In the genomic region with DNA sequence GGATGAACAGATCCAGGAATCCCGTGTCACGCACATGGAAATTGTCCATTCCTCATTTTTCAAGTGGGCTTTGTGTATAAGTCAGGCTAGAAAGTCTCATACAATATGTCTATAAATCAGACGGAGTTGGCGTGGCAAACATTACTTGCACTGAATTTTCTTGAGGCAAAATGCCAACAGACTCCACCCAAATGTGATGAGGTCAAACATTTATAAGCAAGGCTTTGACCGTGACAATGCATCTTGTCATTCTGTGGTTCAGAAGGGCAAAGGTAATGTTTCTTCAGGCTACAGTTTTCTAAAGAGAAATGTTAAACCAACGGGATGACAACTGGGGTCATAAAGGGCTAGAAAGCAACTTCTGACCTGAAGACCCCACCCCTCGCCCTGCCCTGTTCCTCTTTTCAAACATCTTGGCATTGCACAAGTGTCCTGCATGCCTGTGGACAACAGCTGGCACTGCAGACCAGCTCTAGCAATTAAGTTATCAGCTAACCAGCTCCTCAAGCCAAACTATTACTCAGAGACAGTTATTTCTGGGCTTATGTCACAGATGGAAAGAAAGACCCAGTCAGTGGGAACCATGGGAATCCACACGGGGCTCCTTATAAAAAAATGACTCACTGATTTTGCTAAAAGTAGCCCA, we compare ENCODE assay signal across 9 cellular contexts. TPM values are rescaled to one million over a fixed set of nuclear protein-coding genes. Genes with fewer than 3 reads are reported as not detected.
DNase-seq lines count a peak whose midpoint lies in the region; ATAC-seq, FAIRE-seq and TF ChIP-seq lines count a peak whose summit lies in the region.
"Had no signal": no experiment of that assay in that cellular context is flagged by ENCODE, and none has a peak within 500 bp of the region (broad histone marks: within the 10 kb centered on the region; RNA-seq: fewer than 3 reads in every experiment).

No MANE protein-coding gene starts in this region.

- peak; percentile 53 to 56 for TF ChIP-seq RAD21 in A549 (conservative IDR thresholded peaks at IDR 0.05 in 1 of 2, IDR thresholded peaks at IDR 0.05 in 1 of 2)

- peak overlapping the region; percentile 69 for H3K4me2 ChIP-seq in A549

- intact Hi-C loops in breast epithelium (cut with DNase I; ENCODE audit: low total_unique reads) (no loop called here), right lobe of liver (cut with DNase I) (no loop called here), thyroid gland (cut with DNase I) (no loop called here)

- 5% methylated on average over 8 of the region's 8 CpGs for WGBS in A549 (ENCODE audit: missing lambda C conversion rate)
- WGBS in right lobe of liver (ENCODE audit: insufficient coverage, low coverage, low lambda C conversion rate, missing lambda C conversion rate) = 41% methylated on average over 8 of the region's 8 CpGs
- WGBS in thyroid gland, 2 donors = 76 to 81% methylated on average over 8 of the region's 8 CpGs

- no peak for FAIRE-seq in A549 (lab: Jason Lieb, UNC)

- TF ChIP-seq CTCF in A549 (IDR thresholded peaks at IDR 0.05) (peak; percentile 36), breast epithelium (IDR thresholded peaks at IDR 0.05) (no peak), right lobe of liver (IDR thresholded peaks at IDR 0.05) (peak in 2 of 4 donors; percentile 23 to 24), thyroid gland (IDR thresholded peaks at IDR 0.05) (no peak)

- H3K27me3 ChIP-seq in MG63 (no peaks in the 10 kb centered on the region), breast epithelium (no peaks in the 10 kb centered on the region), right lobe of liver (no peaks in the 10 kb centered on the region), thyroid gland (no peaks in the 10 kb centered on the region)

- peak overlapping the region; percentile 70 to 78 for H3K27ac ChIP-seq in A549
- H3K27ac ChIP-seq in breast epithelium = peak overlapping the region; percentile 28 to 87
- peak overlapping the region in 2 of 3 donors; percentile 5 to 31 for H3K27ac ChIP-seq in right lobe of liver
- peak overlapping the region in 1 of 3 donors; percentile 64 for H3K27ac ChIP-seq in thyroid gland

- peaks cover 85% of the 10 kb centered on the region for H3K4me1 ChIP-seq in A549
- H3K4me1 ChIP-seq in breast epithelium = peaks cover 6 to 73% of the 10 kb centered on the region in 2 donors
- peaks cover 0 to 55% (median 22%) of the 10 kb centered on the region in 4 donors for H3K4me1 ChIP-seq in right lobe of liver
- peaks cover 4 to 62% of the 10 kb centered on the region in 2 donors for H3K4me1 ChIP-seq in thyroid gland

- POLR2A ChIA-PET in A549 (lab: Yijun Ruan, JAX) = interaction anchor here (0.9 to 1.0 kb wide), 2 partner anchors 10 to 42 kb away, joined by 3 to 4 read pairs; a partner anchor contains a TSS

- peak; percentile 29 to 74; a peak in 3 of 5 replicates for TF ChIP-seq EP300 in A549 (IDR thresholded peaks at IDR 0.05)

- H3K4me3 ChIP-seq in A549 (0 out of 3 replicates have a peak overlapping the region, but pooled peaks have one; percentile 4), MG63 (no peak overlapping the region), breast epithelium (no peak overlapping the region), right lobe of liver (no peak overlapping the region), thyroid gland (replicated peaks in 1 of 3) (no peak overlapping the region)

- H3K36me3 ChIP-seq in MG63 (peaks cover 52% of the 10 kb centered on the region), breast epithelium (no peaks in the 10 kb centered on the region), right lobe of liver (no peaks in the 10 kb centered on the region), thyroid gland (no peaks in the 10 kb centered on the region)

- ATAC-seq in A549 = peak; percentile 77 to 88
- ATAC-seq in right lobe of liver = peak; percentile 8 to 38 (median 20)
- no peak for ATAC-seq in GM19467 (IDR thresholded peaks at IDR 0.05; ENCODE audit: unreplicated experiment)

- H3K9me3 ChIP-seq in A549 (no peaks in the 10 kb centered on the region), MG63 (no peaks in the 10 kb centered on the region), breast epithelium (no peaks in the 10 kb centered on the region), right lobe of liver (no peaks in the 10 kb centered on the region), thyroid gland (no peaks in the 10 kb centered on the region)

- CTCF ChIA-PET in A549 (lab: Yijun Ruan, JAX) = interaction anchor here (0.6 to 2.2 kb wide), 11 partner anchors 9 to 215 kb away, joined by 3 to 10 read pairs (median 4); a partner anchor contains a TSS

- no peak for TF ChIP-seq POLR2A in A549 (IDR thresholded peaks at IDR 0.05; ENCODE audit: low read length)
- TF ChIP-seq POLR2A in breast epithelium (IDR thresholded peaks at IDR 0.05) = no peak
- TF ChIP-seq POLR2A in right lobe of liver (IDR thresholded peaks at IDR 0.05) = no peak
- TF ChIP-seq POLR2A in thyroid gland (IDR thresholded peaks at IDR 0.05) = no peak

- DNase-seq in A549 (ENCODE audit: low read depth in 1 of 2, low spot score in 1 of 2) (peak; percentile 85 to 92), MG63 (peak; percentile 94), breast epithelium (ENCODE audit: low spot score in 2 of 2) (no peak), right lobe of liver (no peak), NCI-H2171 (lab: John Stamatoyannopoulos, UW) (no peak), thyroid gland (no peak)
- DNase-seq in stimulated activated CD4-positive, alpha-beta T cell treated with anti-CD3 and anti-CD28 coated beads, Interleukin-4, amount 100 ng/mL, for 24 hours = no peak
- DNase-seq: CD4-positive, CD25-positive, alpha-beta regulatory T cell had no signal

TF ChIP-seq in A549, 52 proteins besides CTCF, POLR2A, EP300 and RAD21 (continues in another document):
- TF ChIP-seq, protein P1, sequence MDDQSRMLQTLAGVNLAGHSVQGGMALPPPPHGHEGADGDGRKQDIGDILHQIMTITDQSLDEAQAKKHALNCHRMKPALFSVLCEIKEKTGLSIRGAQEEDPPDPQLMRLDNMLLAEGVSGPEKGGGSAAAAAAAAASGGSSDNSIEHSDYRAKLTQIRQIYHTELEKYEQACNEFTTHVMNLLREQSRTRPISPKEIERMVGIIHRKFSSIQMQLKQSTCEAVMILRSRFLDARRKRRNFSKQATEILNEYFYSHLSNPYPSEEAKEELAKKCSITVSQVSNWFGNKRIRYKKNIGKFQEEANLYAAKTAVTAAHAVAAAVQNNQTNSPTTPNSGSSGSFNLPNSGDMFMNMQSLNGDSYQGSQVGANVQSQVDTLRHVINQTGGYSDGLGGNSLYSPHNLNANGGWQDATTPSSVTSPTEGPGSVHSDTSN (IDR thresholded peaks at IDR 0.05) = peak; percentile 51; the same call in 1 of the 2 replicates
- peak; percentile 33; the same call in 1 of the 3 replicates for TF ChIP-seq SMC3 (IDR thresholded peaks at IDR 0.05)
- no peak for TF ChIP-seq FOXS1 (CRISPR knock-in tag; IDR thresholded peaks at IDR 0.05)
- TF ChIP-seq, protein P2, sequence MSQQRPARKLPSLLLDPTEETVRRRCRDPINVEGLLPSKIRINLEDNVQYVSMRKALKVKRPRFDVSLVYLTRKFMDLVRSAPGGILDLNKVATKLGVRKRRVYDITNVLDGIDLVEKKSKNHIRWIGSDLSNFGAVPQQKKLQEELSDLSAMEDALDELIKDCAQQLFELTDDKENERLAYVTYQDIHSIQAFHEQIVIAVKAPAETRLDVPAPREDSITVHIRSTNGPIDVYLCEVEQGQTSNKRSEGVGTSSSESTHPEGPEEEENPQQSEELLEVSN (IDR thresholded peaks at IDR 0.05; ENCODE audit: borderline replicate concordance, low read depth) = no peak
- no peak for TF ChIP-seq NPAS2 (CRISPR knock-in tag; IDR thresholded peaks at IDR 0.05; ENCODE audit: borderline replicate concordance)
- TF ChIP-seq PHF8 (IDR thresholded peaks at IDR 0.05; ENCODE audit: borderline replicate concordance, low read depth) = no peak
- TF ChIP-seq RNF2 (IDR thresholded peaks at IDR 0.05; ENCODE audit: borderline replicate concordance, low read depth) = no peak
- TF ChIP-seq POLR2AphosphoS2 (conservative IDR thresholded peaks at IDR 0.05; ENCODE audit: low read length) = no peak
- TF ChIP-seq TFCP2L1 (CRISPR knock-in tag; IDR thresholded peaks at IDR 0.05) = no peak
- TF ChIP-seq HOXB13 (CRISPR knock-in tag; IDR thresholded peaks at IDR 0.05; ENCODE audit: low read depth) = no peak
- no peak for TF ChIP-seq EHMT2 (IDR thresholded peaks at IDR 0.05; ENCODE audit: low read depth)
- no peak for TF ChIP-seq MAZ (IDR thresholded peaks at IDR 0.05; ENCODE audit: borderline replicate concordance, low read depth, low read length)
- TF ChIP-seq NR3C1 (IDR thresholded peaks at IDR 0.05) = no peak
- TF ChIP-seq HEYL (CRISPR knock-in tag; IDR thresholded peaks at IDR 0.05) = no peak

RNA-seq across cellular contexts. Expression of a gene that starts 36.5 kb away (rescaled TPM):
- 0.05 and 0.08 TPM in 2 replicates for polyA plus RNA-seq in A549 (2011; rRNA removed)
- 0.05 and 0.06 TPM in 2 replicates for polyA plus RNA-seq in A549 (2012; cell fraction: cytosol; rRNA removed)
- polyA plus RNA-seq in A549 (2012; cell fraction: nucleus; rRNA removed) = 0.54 TPM in 2 replicates
- 0.17 to 0.24 TPM (median 0.22 TPM) in 3 replicates for polyA plus RNA-seq in A549 (2017; fragmentation: RNase III; extraction: RNeasy Plus Mini Kit Qiagen cat#74134 plus additional on column Dnase treatment)
- 0.12 TPM in 1 of 2 replicates, not detected in the other for polyA minus RNA-seq in A549 (2011; rRNA and poly(A)+ RNA removed)
- 2.4 and 3.4 TPM in 2 replicates for total RNA-seq in MG63 (2014; rRNA removed; shearing (Covaris generic); ENCODE audit: low replicate concordance)
- 1 to 10 TPM in 2 of 3 donors, under 1 TPM in 1; 0.16 to 2.3 (median 2.0) TPM for total RNA-seq in breast epithelium
- total RNA-seq in right lobe of liver = 1 to 10 TPM in 2 of 6 experiments, under 1 TPM in 4; 0.06 to 3.2 (median 0.81) TPM
- total RNA-seq in thyroid gland = 1 to 10 TPM in 3 of 4 donors, under 1 TPM in 1; 0.40 to 2.5 (median 1.8) TPM

RNA-seq across cellular contexts. Expression of a gene that starts 42.0 kb away (rescaled TPM):
- 9.0 and 9.3 TPM in 2 replicates for polyA plus RNA-seq in A549 (2011; rRNA removed)
- polyA plus RNA-seq in A549 (2012; cell fraction: cytosol; rRNA removed) = 7.3 and 9.8 TPM in 2 replicates
- 7.1 and 7.5 TPM in 2 replicates for polyA plus RNA-seq in A549 (2012; cell fraction: nucleus; rRNA removed)
- 8.2 to 9.6 TPM (median 8.9 TPM) in 3 replicates for polyA plus RNA-seq in A549 (2017; fragmentation: RNase III; extraction: RNeasy Plus Mini Kit Qiagen cat#74134 plus additional on column Dnase treatment)
- 14.9 and 15.0 TPM in 2 replicates for polyA minus RNA-seq in A549 (2011; rRNA and poly(A)+ RNA removed)
- total RNA-seq in MG63 (2014; rRNA removed; shearing (Covaris generic); ENCODE audit: low replicate concordance) = 10.7 and 15.9 TPM in 2 replicates
- total RNA-seq in breast epithelium = 10 to 100 TPM; 30.2 to 30.5 (median 30.4) TPM
- total RNA-seq in right lobe of liver = 10 to 100 TPM in 3 of 6 experiments, 1 to 10 TPM in 3; 4.7 to 21.5 (median 11.1) TPM
- total RNA-seq in thyroid gland = 10 to 100 TPM; 29.7 to 66.7 (median 37.9) TPM

Comparison
In these comparisons a context has a peak if more than half of its experiments do, and no peak if none do; other contexts are left out.
1. DNase-seq: peak in A549 (2 of 2) and MG63 (single experiment); none in breast epithelium (0 of 2), right lobe of liver (0 of 3), NCI-H2171 (single experiment), stimulated activated CD4-positive, alpha-beta T cell treated with anti-CD3 and anti-CD28 coated beads, Interleukin-4, amount 100 ng/mL, for 24 hours (single experiment) and thyroid gland (0 of 2).